ENCODE assay signal across 16 cellular contexts in the genomic region with DNA sequence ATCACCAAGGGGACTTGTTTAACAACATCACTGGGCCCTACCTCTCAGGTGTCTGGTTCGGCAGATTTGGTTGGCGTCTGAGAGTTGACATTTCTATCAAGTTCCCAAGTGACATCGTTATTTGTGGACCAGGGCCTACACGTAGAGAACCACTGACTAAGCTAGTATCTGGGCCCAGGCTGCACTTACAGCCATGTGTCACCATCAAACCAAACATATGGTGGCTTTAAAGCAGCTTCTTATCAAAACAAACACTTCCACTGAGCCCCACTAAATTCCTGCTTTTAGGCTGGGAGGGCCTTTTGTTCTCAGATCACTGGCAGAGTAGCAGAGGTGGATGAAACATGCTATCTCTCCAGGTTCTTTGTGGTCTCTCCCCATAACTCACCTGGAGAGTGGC.
"Had no signal": no experiment of that assay in that cellular context is flagged by ENCODE, and none has a peak within 500 bp of the region (broad histone marks: within the 10 kb centered on the region; RNA-seq: fewer than 3 reads in every experiment).

No MANE protein-coding gene starts in this region.

- DNase-seq: activated CD4-positive, alpha-beta T cell treated with anti-CD3 and anti-CD28 coated beads, Interleukin-2, amount 50 U/mL, for 48 hours; activated gamma-delta T cell; left colon; lower lobe of right lung; midbrain; right lobe of liver; stimulated activated CD4-positive, alpha-beta T cell treated with anti-CD3 and anti-CD28 coated beads, Interleukin-4, amount 100 ng/mL, for 1 hour had no signal

- H2AFZ ChIP-seq: parathyroid adenoma had no signal

- H3K4me3 Mint-ChIP-seq: activated naive CD4-positive, alpha-beta T cell treated with anti-CD3 and anti-CD28 coated beads, Interleukin-2, amount 50 U/mL, for 24 hours; nephron had no signal

- H3K27me3 Mint-ChIP-seq: activated naive CD4-positive, alpha-beta T cell treated with anti-CD3 and anti-CD28 coated beads, Interleukin-2, amount 50 U/mL, for 24 hours had no signal

- H3K79me2 ChIP-seq: parathyroid adenoma had no signal

- H3K4me3 ChIP-seq: ascending aorta, coronary artery, lower lobe of right lung, right lobe of liver, smooth muscle cell, thoracic aorta had no signal

- H3K27me3 ChIP-seq: ascending aorta, right lobe of liver had no signal

- FAIRE-seq: endometrium, islet of Langerhans had no signal

- H3K9ac ChIP-seq: parathyroid adenoma had no signal

- H3K36me3 Mint-ChIP-seq: activated naive CD4-positive, alpha-beta T cell treated with anti-CD3 and anti-CD28 coated beads, Interleukin-2, amount 50 U/mL, for 24 hours had no signal

- H3K9me3 Mint-ChIP-seq: activated naive CD4-positive, alpha-beta T cell treated with anti-CD3 and anti-CD28 coated beads, Interleukin-2, amount 50 U/mL, for 24 hours; nephron had no signal

- H3K9me3 ChIP-seq: ascending aorta, lower lobe of right lung, right lobe of liver, thoracic aorta had no signal

- H3K27ac Mint-ChIP-seq: activated naive CD4-positive, alpha-beta T cell treated with anti-CD3 and anti-CD28 coated beads, Interleukin-2, amount 50 U/mL, for 24 hours; nephron had no signal

- H3K27ac ChIP-seq: ascending aorta, coronary artery, lower lobe of right lung, parathyroid adenoma, right lobe of liver had no signal

- H3K36me3 ChIP-seq: ascending aorta, lower lobe of right lung, right lobe of liver, thoracic aorta had no signal

- H3K4me2 ChIP-seq: smooth muscle cell had no signal

- ATAC-seq: left colon, lower lobe of right lung, right lobe of liver had no signal
